In genomic region chr10:91163269-91163708, GRCh38 we compare ENCODE assay signal across 8 cellular contexts. TPM values are rescaled to one million over a fixed set of nuclear protein-coding genes. Genes with fewer than 3 reads are reported as not detected.
A peak's percentile ranks its signal among the peaks of the same experiment; 100 is the strongest.
DNase-seq lines count a peak whose midpoint lies in the region; ATAC-seq, FAIRE-seq and TF ChIP-seq lines count a peak whose summit lies in the region.

No MANE protein-coding gene starts in this region.

- DNase-seq in BE2C: peak; percentile 68
- DNase-seq in RCC 7860 (ENCODE audit: low spot score): peak; percentile 34
- DNase-seq in activated naive CD4-positive, alpha-beta T cell (lab: John Stamatoyannopoulos, UW): peak; percentile 40 to 79 (median 56)
- peak; percentile 46 to 70 for DNase-seq in frontal cortex (ENCODE audit: low spot score in 2 of 2)
- DNase-seq in nucleus accumbens (lab: John Stamatoyannopoulos, UW): peak in 51 of 56 donors; percentile 20 to 83 (median 68)
- peak in 1 of 2 donors; percentile 79 for DNase-seq in suprapubic skin (ENCODE audit: low spot score in 2 of 2)

- 0 out of 2 replicates have a peak, but pooled peaks cover 4% of the 10 kb centered on the region for H3K27me3 ChIP-seq in BE2C
- H3K27me3 ChIP-seq in suprapubic skin: no peaks in the 10 kb centered on the region

- FAIRE-seq in RCC 7860 (lab: Jason Lieb, UNC): no peak
- FAIRE-seq in frontal cortex (lab: Jason Lieb, UNC): no peak

- H3K9me3 ChIP-seq in BE2C (no peaks in the 10 kb centered on the region), suprapubic skin (no peaks in the 10 kb centered on the region)

- ATAC-seq in GM19023 (IDR thresholded peaks at IDR 0.05; ENCODE audit: unreplicated experiment): peak; percentile 46
- peak; percentile 53 for ATAC-seq in HG03175 (IDR thresholded peaks at IDR 0.05; ENCODE audit: unreplicated experiment)

- H3K36me3 ChIP-seq in BE2C (no peaks in the 10 kb centered on the region), suprapubic skin (no peaks in the 10 kb centered on the region)

- TF ChIP-seq EP300 in suprapubic skin (IDR thresholded peaks at IDR 0.05): no peak

- H3K27ac ChIP-seq in suprapubic skin: peak overlapping the region; percentile 96

- TF ChIP-seq CTCF in BE2C (IDR thresholded peaks at IDR 0.05; ENCODE audit: low read depth, low read length): no peak
- no peak for TF ChIP-seq CTCF in suprapubic skin (IDR thresholded peaks at IDR 0.05)

- 0% methylated on average over 3 of the region's 56 CpGs for WGBS in suprapubic skin

- TF ChIP-seq POLR2A in suprapubic skin (IDR thresholded peaks at IDR 0.05): peak in 1 of 2 donors; percentile 66

- H3K4me3 ChIP-seq in BE2C (ENCODE audit: low read depth, low read length) (peak overlapping the region; percentile 60), suprapubic skin (peak overlapping the region; percentile 80)

- H3K4me1 ChIP-seq in BE2C (no peaks in the 10 kb centered on the region), suprapubic skin (peaks cover 25% of the 10 kb centered on the region)

RNA-seq across cellular contexts. Expression of gene PCGF5, which starts 57.2 kb away (rescaled TPM):
- polyA plus RNA-seq in BE2C (2012; ENCODE audit: insufficient read depth, insufficient read length, low read depth): 4.0 TPM
- 15.5 TPM for total RNA-seq in frontal cortex
- total RNA-seq in suprapubic skin: 10 to 100 TPM; 29.8 to 60.3 (median 31.4) TPM
